In the genomic region with DNA sequence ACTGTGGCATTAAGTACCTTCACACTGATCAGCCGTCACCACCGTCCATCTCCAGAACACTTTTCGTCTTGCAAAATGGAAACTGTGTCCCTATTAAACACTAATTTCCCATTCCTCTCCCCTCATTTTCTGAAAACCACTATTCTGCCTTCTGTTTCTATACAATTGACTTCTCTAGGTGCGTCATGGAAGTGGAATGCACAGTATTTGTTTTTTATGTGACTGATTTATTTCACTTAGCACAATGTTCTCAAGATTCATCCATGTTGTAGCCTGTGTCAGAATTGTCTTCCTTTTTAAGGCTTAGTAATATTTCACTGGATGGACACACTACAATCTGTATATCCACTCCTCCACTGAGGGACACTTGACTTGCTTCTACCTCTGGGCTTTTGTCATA, we compare ENCODE assay signal across 28 cellular contexts. TPM values are rescaled to one million over a fixed set of nuclear protein-coding genes. Genes with fewer than 3 reads are reported as not detected.
"Had no signal": no experiment of that assay in that cellular context is flagged by ENCODE, and none has a peak within 500 bp of the region (broad histone marks: within the 10 kb centered on the region; RNA-seq: fewer than 3 reads in every experiment).

No MANE protein-coding gene starts in this region.

- H3K27ac ChIP-seq: dorsolateral prefrontal cortex, gastrocnemius medialis, ovary, psoas muscle, sigmoid colon, uterus had no signal

- H3K4me3 ChIP-seq: coronary artery, dorsolateral prefrontal cortex, gastrocnemius medialis, ovary, psoas muscle, sigmoid colon, uterus had no signal

- H3K36me3 ChIP-seq: gastrocnemius medialis, ovary, sigmoid colon, uterus had no signal

- DNase-seq: activated CD4-positive, alpha-beta memory T cell treated with anti-CD3 and anti-CD28 coated beads, Interleukin-2, amount 10 ng/mL, durations not matched to agents 7 days and 5 days; activated CD4-positive, alpha-beta T cell treated with anti-CD3 and anti-CD28 coated beads for 1 hour; activated CD4-positive, alpha-beta T cell treated with anti-CD3 and anti-CD28 coated beads, Interleukin-2, amount 10 ng/mL, durations not matched to agents 7 days and 5 days; activated naive CD8-positive, alpha-beta T cell treated with anti-CD3 and anti-CD28 coated beads, Interleukin-2, amount 50 U/mL, for 24 hours; activated T-cell treated with anti-CD3 and anti-CD28 coated beads, Interleukin-2, amount 50 U/mL, for 4 hours; dorsolateral prefrontal cortex; effector memory CD4-positive, alpha-beta T cell; gastrocnemius medialis; glutamatergic neuron; islet precursor cell; left cardiac atrium; left ventricle myocardium superior; naive B cell; ovary; psoas muscle; sigmoid colon; small intestine; stimulated activated CD4-positive, alpha-beta T cell treated with anti-CD3 and anti-CD28 coated beads, Interleukin-1b, Interleukin-23, amount 100 ng/mL, for 48 hours; stimulated activated CD4-positive, alpha-beta T cell treated with anti-CD3 and anti-CD28 coated beads, Interleukin-4, amount 100 ng/mL, for 4 hours; stimulated activated CD8-positive, alpha-beta memory T cell treated with anti-CD3 and anti-CD28 coated beads, Interleukin-4, amount 100 ng/mL, for 48 hours; stimulated activated naive CD8-positive, alpha-beta T cell treated with anti-CD3 and anti-CD28 coated beads, Interleukin-15, amount 100 ng/mL, for 72 hours; substantia nigra; T-helper 2 cell; uterus had no signal

- H3K9me3 ChIP-seq: gastrocnemius medialis, ovary, psoas muscle, sigmoid colon, uterus had no signal

- H3K4me1 ChIP-seq: gastrocnemius medialis, psoas muscle, uterus had no signal

- ATAC-seq: activated naive CD8-positive, alpha-beta T cell treated with anti-CD3 and anti-CD28 coated beads, Interleukin-2, amount 50 U/mL, for 24 hours; activated T-cell treated with anti-CD3 and anti-CD28 coated beads, Interleukin-2, amount 50 U/mL, for 4 hours; gastrocnemius medialis; left ventricle myocardium superior; psoas muscle; stimulated activated memory B cell treated with anti-CD40 and anti-IgM and Interleukin-4, amounts not matched to agents 10 μg/mL and 1 μg/mL and 100 μg/mL, for 72 hours; stimulated activated naive CD8-positive, alpha-beta T cell treated with anti-CD3 and anti-CD28 coated beads, Interleukin-15, amount 100 ng/mL, for 72 hours; WTC11 had no signal

- H3K27me3 ChIP-seq: gastrocnemius medialis, ovary, sigmoid colon, uterus had no signal

RNA-seq across cellular contexts. Expression of a gene that starts 53.8 kb away (rescaled TPM):
- total RNA-seq: activated CD4-positive, alpha-beta memory T cell treated with anti-CD3 and anti-CD28 coated beads, Interleukin-2, amount 10 ng/mL, durations not matched to agents 7 days and 5 days; activated CD4-positive, alpha-beta T cell treated with anti-CD3 and anti-CD28 coated beads, Interleukin-2, amount 10 ng/mL, durations not matched to agents 7 days and 5 days; activated T-helper 2 cell treated with anti-CD3 and anti-CD28 coated beads, Interferon-gamma antibody, Interleukin-2, Interleukin-4, amounts not matched to agents 10 μg/mL and 5 μg/mL and 100 μg/mL, durations not matched to agents 14 hours and 24 hours and 36 hours had no signal
